ENCODE assay signal across 24 cellular contexts in genomic region chr6:136567688-136568087, GRCh38. TPM values are rescaled to one million over a fixed set of nuclear protein-coding genes. Genes with fewer than 3 reads are reported as not detected.
DNase-seq lines count a peak whose midpoint lies in the region; ATAC-seq, FAIRE-seq and TF ChIP-seq lines count a peak whose summit lies in the region.
"Had no signal": no experiment of that assay in that cellular context is flagged by ENCODE, and none has a peak within 500 bp of the region (broad histone marks: within the 10 kb centered on the region; RNA-seq: fewer than 3 reads in every experiment).

No MANE protein-coding gene starts in this region.

- ATAC-seq in K562: no peak; the same call in 2 of the 3 replicates
- no peak for ATAC-seq in activated CD4-positive, CD25-positive, alpha-beta regulatory T cell treated with anti-CD3 and anti-CD28 coated beads, Interleukin-2, amount 50 U/mL, for 24 hours
- ATAC-seq: HCT116, Right ventricle myocardium inferior had no signal

- no peaks in the 10 kb centered on the region for H3K9me2 ChIP-seq in Loucy (replicated peaks; ENCODE audit: low read depth, low read length)

- CTCF ChIA-PET in K562 (lab: Yijun Ruan, JAX; ENCODE audit: low intra/inter-chr PET ratio): no interaction called here

- no peaks in the 10 kb centered on the region for H3K27me3 Mint-ChIP-seq in activated CD4-positive, alpha-beta T cell treated with anti-CD3 and anti-CD28 coated beads, Interleukin-2, amount 10 ng/mL, durations not matched to agents 24 days and 14 days

- H3K4me3 ChIP-seq in Loucy (ENCODE audit: low read length, poor library complexity, severe bottlenecking): peak overlapping the region; percentile 29
- H3K4me3 ChIP-seq in K562: no peak overlapping the region
- no peak overlapping the region for H3K4me3 ChIP-seq in mucosa of stomach (ENCODE audit: low read length)

- in situ Hi-C loops in K562 (cut with MboI): no loop called here

- H3K27me3 ChIP-seq in Loucy (ENCODE audit: insufficient read depth, low read length, poor library complexity, severe bottlenecking) (peaks cover 84% of the 10 kb centered on the region), K562 (ENCODE audit: control insufficient read depth in 2 of 2, insufficient read depth in 2 of 2, low read length in 2 of 2) (no peaks in the 10 kb centered on the region), mucosa of stomach (ENCODE audit: control insufficient read depth, insufficient read depth, low read length) (no peaks in the 10 kb centered on the region)

- H4K20me1 ChIP-seq in Loucy (ENCODE audit: insufficient read depth, low read length, poor library complexity, severe bottlenecking) (no peaks in the 10 kb centered on the region), K562 (replicated peaks; ENCODE audit: control insufficient read depth, insufficient read depth, low read length) (no peaks in the 10 kb centered on the region)

- TF ChIP-seq POLR2A in K562 (conservative IDR thresholded peaks at IDR 0.05): no peak

- peaks cover 59% of the 10 kb centered on the region for H3K36me3 Mint-ChIP-seq in activated CD4-positive, alpha-beta T cell treated with anti-CD3 and anti-CD28 coated beads, Interleukin-2, amount 10 ng/mL, durations not matched to agents 24 days and 14 days (ENCODE audit: low read depth)

- no peak for TF ChIP-seq RAD21 in K562 (CRISPR knock-in tag; conservative IDR thresholded peaks at IDR 0.05 in 1 of 2, IDR thresholded peaks at IDR 0.05 in 1 of 2)

- H3K4me1 ChIP-seq in Loucy (ENCODE audit: insufficient read depth, low read length, poor library complexity, severe bottlenecking) (peaks cover 47% of the 10 kb centered on the region), K562 (replicated peaks in 1 of 2; ENCODE audit: control insufficient read depth in 2 of 2, insufficient read depth in 2 of 2, low read length in 2 of 2) (peaks cover 0 to 36% of the 10 kb centered on the region in 2 experiments; a peak in 4 of 5 replicates), mucosa of stomach (ENCODE audit: control insufficient read depth, insufficient read depth, low read length) (peaks cover 39% of the 10 kb centered on the region)

- POLR2A ChIA-PET in K562 (lab: Yijun Ruan, JAX): interaction anchor here (0.9 kb wide), 1 partner anchor 12 kb away, joined by 3 read pairs; no protein-coding TSS in a partner anchor

- no peak for TF ChIP-seq EP300 in K562 (IDR thresholded peaks at IDR 0.05; ENCODE audit: low read length)

- H3K9ac ChIP-seq in Loucy (ENCODE audit: low read depth, low read length, poor library complexity, severe bottlenecking): peak overlapping the region; percentile 23
- H3K9ac ChIP-seq in K562 (ENCODE audit: insufficient read depth in 1 of 2, low read depth in 2 of 2, low read length in 2 of 2): no peak overlapping the region
- H3K9ac ChIP-seq in mucosa of stomach (ENCODE audit: low read length): peak overlapping the region; percentile 20

- no TSS peak for BruUV-seq in K562 (replicated peaks; lab: Mats Ljungman, UMichigan)

- H3K27ac ChIP-seq in 22Rv1 (peak overlapping the region; percentile 96), K562 (ENCODE audit: extremely low read depth, low read depth, low read length) (peak overlapping the region; percentile 53; the same call in 1 of the 3 replicates)

- H3F3A ChIP-seq in Loucy (ENCODE audit: low read depth): peaks cover 7% of the 10 kb centered on the region

- TF ChIP-seq CTCF in 22Rv1 (IDR thresholded peaks at IDR 0.05): no peak
- TF ChIP-seq CTCF in Loucy (conservative IDR thresholded peaks at IDR 0.05; ENCODE audit: low read length): no peak
- no peak for TF ChIP-seq CTCF in K562 (IDR thresholded peaks at IDR 0.05 in 2 of 3, conservative IDR thresholded peaks at IDR 0.05 in 1 of 3; ENCODE audit: insufficient read depth in 2 of 3, low read depth in 1 of 3, low read length in 3 of 3)

- no peak for DNase-seq in K562 (ENCODE audit: extremely low read depth in 1 of 4, low spot score in 3 of 4)
- DNase-seq in AG08396 (ENCODE audit: low spot score): no peak
- no peak for DNase-seq in RPMI8226
- no peak for DNase-seq in activated CD4-positive, alpha-beta T cell treated with anti-CD3 and anti-CD28 coated beads, Interleukin-2, amount 10 ng/mL, durations not matched to agents 24 days and 14 days
- DNase-seq: 8988T; AML-193; C1 segment of cervical spinal cord; CD8-positive, alpha-beta memory T cell; DMS79; KBM-7; NCI-H1694; NCI-H2081; NCI-H2171; NCI-H345; NCI-H524 treated with DMSO at 0.1 percent for 48 hours; NCI-H82 had no signal

- no peak overlapping the region for H2AFZ ChIP-seq in Loucy (ENCODE audit: low read length)
- no peak overlapping the region for H2AFZ ChIP-seq in K562 (ENCODE audit: low read depth, low read length)

- peaks cover 6% of the 10 kb centered on the region for H3K4me1 Mint-ChIP-seq in activated CD4-positive, alpha-beta T cell treated with anti-CD3 and anti-CD28 coated beads, Interleukin-2, amount 10 ng/mL, durations not matched to agents 24 days and 14 days

- H3K36me3 ChIP-seq in Loucy (ENCODE audit: insufficient read depth, low read length) (no peaks in the 10 kb centered on the region), K562 (ENCODE audit: control insufficient read depth, insufficient read depth, low read length) (peaks cover 15% of the 10 kb centered on the region; the same call in 2 of the 3 replicates), mucosa of stomach (ENCODE audit: control insufficient read depth, insufficient read depth, low read length) (no peaks in the 10 kb centered on the region)

- no peak overlapping the region for H3K4me3 Mint-ChIP-seq in activated CD4-positive, alpha-beta T cell treated with anti-CD3 and anti-CD28 coated beads, Interleukin-2, amount 10 ng/mL, durations not matched to agents 24 days and 14 days
- H3K4me3 Mint-ChIP-seq: CD8-positive, alpha-beta memory T cell had no signal

- H3K9me3 ChIP-seq in Loucy (ENCODE audit: insufficient read depth, low read depth, low read length): peaks cover 27% of the 10 kb centered on the region
- H3K9me3 ChIP-seq in K562 (replicated peaks; ENCODE audit: control insufficient read depth, insufficient read depth, low read depth, low read length): peaks cover 5% of the 10 kb centered on the region
- no peaks in the 10 kb centered on the region for H3K9me3 ChIP-seq in mucosa of stomach (ENCODE audit: control insufficient read depth, low read length)

- WGBS in K562 (ENCODE audit: insufficient coverage, low coverage, missing lambda C conversion rate): 59% methylated on average over 4 of the region's 4 CpGs

- H3K9me3 Mint-ChIP-seq in activated CD4-positive, alpha-beta T cell treated with anti-CD3 and anti-CD28 coated beads, Interleukin-2, amount 10 ng/mL, durations not matched to agents 24 days and 14 days: peaks cover 21% of the 10 kb centered on the region

- FAIRE-seq in K562 (lab: Jason Lieb, UNC): peak; percentile 6
- FAIRE-seq: H1, RCC 7860 had no signal

- no peaks in the 10 kb centered on the region for H3K9me1 ChIP-seq in K562 (ENCODE audit: control insufficient read depth, insufficient read depth, low read length)

- no peak overlapping the region for H3K27ac Mint-ChIP-seq in activated CD4-positive, alpha-beta T cell treated with anti-CD3 and anti-CD28 coated beads, Interleukin-2, amount 10 ng/mL, durations not matched to agents 24 days and 14 days

- H3K4me2 ChIP-seq in Loucy (ENCODE audit: low read depth, low read length, poor library complexity, severe bottlenecking): peak overlapping the region; percentile 53
- no peak overlapping the region for H3K4me2 ChIP-seq in K562 (ENCODE audit: insufficient read depth, low read length)

- no peaks in the 10 kb centered on the region for H3K79me2 ChIP-seq in Loucy (ENCODE audit: insufficient read depth, low read length)
- H3K79me2 ChIP-seq in K562 (ENCODE audit: control insufficient read depth, insufficient read depth, low read length): no peaks in the 10 kb centered on the region

- intact Hi-C loops in K562 (cut with micrococcal nuclease): no loop called here
- intact Hi-C loops in activated CD4-positive, alpha-beta T cell treated with anti-CD3 and anti-CD28 coated beads, Interleukin-2, amount 10 ng/mL, durations not matched to agents 24 days and 14 days (cut with micrococcal nuclease): no loop called here

TF ChIP-seq in K562, 482 proteins besides CTCF, POLR2A, EP300 and RAD21 (continues in another document):
- 0 out of 2 replicates have a peak, but pooled peaks have one; percentile 25 for TF ChIP-seq ZNF449 (CRISPR knock-in tag; IDR thresholded peaks at IDR 0.05)
- no peak for TF ChIP-seq KLF6 (CRISPR knock-in tag; IDR thresholded peaks at IDR 0.05; ENCODE audit: borderline replicate concordance)

RNA-seq across cellular contexts. Expression of gene MAP7, which starts 17.5 kb away (rescaled TPM):
- total RNA-seq in K562 (2011; cell fraction: chromatin; rRNA removed; ENCODE audit: low replicate concordance): 0.67 and 1.5 TPM in 2 replicates
- 0.50 and 0.53 TPM in 2 replicates for total RNA-seq in K562 (2011; cell fraction: nucleolus; rRNA removed)
- total RNA-seq in K562 (2011; cell fraction: nucleoplasm; rRNA removed): 0.88 and 0.99 TPM in 2 replicates
- 6.6 and 7.5 TPM in 2 replicates for total RNA-seq in K562 (2014; rRNA removed)
- 3.9 and 4.2 TPM in 2 replicates for total RNA-seq in K562 (2014; rRNA removed; fragmentation: Illumina TruSeq; extraction: Trizol)
- total RNA-seq in K562 (2015; rRNA removed; fragmentation: Illumina TruSeq; extraction: Trizol): 7.6 and 7.7 TPM in 2 replicates
- total RNA-seq in K562 (2021): 6.1 and 7.4 TPM in 2 replicates
- 1.0 and 1.3 TPM in 2 replicates for polyA plus RNA-seq in K562 (2011; rRNA removed)
- 0.59 and 0.78 TPM in 2 replicates for polyA plus RNA-seq in K562 (2011; cell fraction: cytosol; rRNA removed)
- polyA plus RNA-seq in K562 (2011; cell fraction: nucleus; rRNA removed): 0.93 and 1.6 TPM in 2 replicates
- 9.3 and 9.7 TPM in 2 replicates for polyA plus RNA-seq in K562 (2012)
- 6.7 and 6.9 TPM in 2 replicates for polyA plus RNA-seq in K562 (2014; fragmentation: Illumina TruSeq; extraction: Trizol)
- polyA plus RNA-seq in K562 (2014; fragmentation: Nextera tagmentation; extraction: Ambion mirVana): 1 to 10 TPM in 1 of 2 experiments, under 1 TPM in 1; 0.76 to 1.1 TPM
- polyA plus RNA-seq in K562 (2014; rRNA removed): 3.9 and 4.4 TPM in 2 replicates
- 0.78 and 1.2 TPM in 2 replicates for polyA minus RNA-seq in K562 (2011; rRNA and poly(A)+ RNA removed)
- 1.5 and 1.6 TPM in 2 replicates for polyA minus RNA-seq in K562 (2011; cell fraction: cytosol; rRNA and poly(A)+ RNA removed)
- polyA minus RNA-seq in K562 (2011; cell fraction: nucleus; rRNA and poly(A)+ RNA removed): 0.67 TPM in 2 replicates
- total RNA-seq in activated CD4-positive, alpha-beta T cell treated with anti-CD3 and anti-CD28 coated beads, Interleukin-2, amount 10 ng/mL, durations not matched to agents 24 days and 14 days: 1.0 and 1.1 TPM in 2 replicates

Comparison
In these comparisons a context has a peak if more than half of its experiments do, and no peak if none do; other contexts are left out.
1. H3K9ac ChIP-seq: peak in Loucy (single experiment) and mucosa of stomach (single experiment); none in K562 (0 of 2).